Comparison of ENCODE assay signal across 10 cellular contexts in genomic region chr11:113314065-113314388, GRCh38. TPM values are rescaled to one million over a fixed set of nuclear protein-coding genes. Genes with fewer than 3 reads are reported as not detected.
DNase-seq lines count a peak whose midpoint lies in the region; ATAC-seq, FAIRE-seq and TF ChIP-seq lines count a peak whose summit lies in the region.
"Had no signal": no experiment of that assay in that cellular context is flagged by ENCODE, and none has a peak within 500 bp of the region (broad histone marks: within the 10 kb centered on the region; RNA-seq: fewer than 3 reads in every experiment).

No MANE protein-coding gene starts in this region.

- FAIRE-seq in kidney (lab: Jason Lieb, UNC): no peak
- FAIRE-seq: A204.1, endometrium had no signal

- peak overlapping the region; percentile 34 for H3K27ac Mint-ChIP-seq in T-helper 1 cell treated with Interleukin-12 subunit alpha and Interleukin-12 subunit beta and Interleukin-4 antibody, amounts not matched to agents 30 μg/mL and 1 μg/mL, for 36 hours
- peak overlapping the region; percentile 72 for H3K27ac Mint-ChIP-seq in activated naive CD8-positive, alpha-beta T cell treated with anti-CD3 and anti-CD28 coated beads, Interleukin-2, amount 10 ng/mL, durations not matched to agents 7 days and 5 days

- H3K36me3 ChIP-seq in kidney (ENCODE audit: control insufficient read depth in 1 of 2, insufficient read depth in 2 of 2, low read length in 2 of 2) (no peaks in the 10 kb centered on the region), subcutaneous abdominal adipose tissue (ENCODE audit: control insufficient read depth in 5 of 5, insufficient read depth in 5 of 5, low read length in 5 of 5) (peaks cover 0 to 5% (median 3%) of the 10 kb centered on the region in 5 donors)

- H3K4me1 Mint-ChIP-seq in T-helper 1 cell treated with Interleukin-12 subunit alpha and Interleukin-12 subunit beta and Interleukin-4 antibody, amounts not matched to agents 30 μg/mL and 1 μg/mL, for 36 hours (ENCODE audit: low read depth): peaks cover 12% of the 10 kb centered on the region
- H3K4me1 Mint-ChIP-seq in activated naive CD8-positive, alpha-beta T cell treated with anti-CD3 and anti-CD28 coated beads, Interleukin-2, amount 10 ng/mL, durations not matched to agents 7 days and 5 days: peaks cover 12% of the 10 kb centered on the region

- peaks cover 0 to 5% of the 10 kb centered on the region in 2 donors for H3K4me1 ChIP-seq in kidney (ENCODE audit: control insufficient read depth in 1 of 2, insufficient read depth in 1 of 2, low read depth in 1 of 2, low read length in 2 of 2)
- H3K4me1 ChIP-seq in subcutaneous abdominal adipose tissue (ENCODE audit: control insufficient read depth in 5 of 5, insufficient read depth in 5 of 5, low read length in 5 of 5): peaks cover 0 to 22% (median 16%) of the 10 kb centered on the region in 5 donors

- intact Hi-C loops in kidney (cut with DNase I): no loop called here

- no peaks in the 10 kb centered on the region for H3K9me3 ChIP-seq in kidney (ENCODE audit: control insufficient read depth in 1 of 2, low read length in 2 of 2)
- H3K9me3 ChIP-seq in subcutaneous abdominal adipose tissue (ENCODE audit: control insufficient read depth in 5 of 5, low read length in 5 of 5): no peaks in the 10 kb centered on the region

- no peak for ATAC-seq in activated naive CD8-positive, alpha-beta T cell treated with anti-CD3 and anti-CD28 coated beads, Interleukin-2, amount 10 ng/mL, durations not matched to agents 7 days and 5 days (ENCODE audit: low read depth)
- ATAC-seq in HG03108 (IDR thresholded peaks at IDR 0.05; ENCODE audit: unreplicated experiment): no peak

- peaks cover 5% of the 10 kb centered on the region for H3K36me3 Mint-ChIP-seq in T-helper 1 cell treated with Interleukin-12 subunit alpha and Interleukin-12 subunit beta and Interleukin-4 antibody, amounts not matched to agents 30 μg/mL and 1 μg/mL, for 36 hours (ENCODE audit: low read depth)
- H3K36me3 Mint-ChIP-seq in activated naive CD8-positive, alpha-beta T cell treated with anti-CD3 and anti-CD28 coated beads, Interleukin-2, amount 10 ng/mL, durations not matched to agents 7 days and 5 days: peaks cover 18% of the 10 kb centered on the region

- POLR2A ChIA-PET in activated naive CD8-positive, alpha-beta T cell treated with anti-CD3 and anti-CD28 coated beads, Interleukin-2, amount 10 ng/mL, durations not matched to agents 7 days and 5 days (lab: Charles Lee): interaction anchor here (0.6 kb wide), 1 partner anchor 1465 kb away, joined by 4 read pairs; no protein-coding TSS in a partner anchor

- no peaks in the 10 kb centered on the region for H3K9me3 Mint-ChIP-seq in T-helper 1 cell treated with Interleukin-12 subunit alpha and Interleukin-12 subunit beta and Interleukin-4 antibody, amounts not matched to agents 30 μg/mL and 1 μg/mL, for 36 hours
- H3K9me3 Mint-ChIP-seq in activated naive CD8-positive, alpha-beta T cell treated with anti-CD3 and anti-CD28 coated beads, Interleukin-2, amount 10 ng/mL, durations not matched to agents 7 days and 5 days: no peaks in the 10 kb centered on the region

- H3K4me3 ChIP-seq in kidney (ENCODE audit: low read length in 2 of 2) (peak overlapping the region; percentile 11 to 83), subcutaneous abdominal adipose tissue (ENCODE audit: low read depth in 1 of 5, low read length in 5 of 5) (peak overlapping the region; percentile 44 to 88 (median 76))

- H3K27ac ChIP-seq in kidney (ENCODE audit: low read depth in 2 of 2, low read length in 2 of 2) (no peak overlapping the region), subcutaneous abdominal adipose tissue (ENCODE audit: low read depth, low read length) (peak overlapping the region; percentile 13)

- no peaks in the 10 kb centered on the region for H3K27me3 ChIP-seq in subcutaneous abdominal adipose tissue (ENCODE audit: control insufficient read depth in 5 of 5, insufficient read depth in 4 of 5, low read length in 5 of 5)

- peak overlapping the region; percentile 74 for H3K4me3 Mint-ChIP-seq in T-helper 1 cell treated with Interleukin-12 subunit alpha and Interleukin-12 subunit beta and Interleukin-4 antibody, amounts not matched to agents 30 μg/mL and 1 μg/mL, for 36 hours
- peak overlapping the region; percentile 77 for H3K4me3 Mint-ChIP-seq in activated naive CD8-positive, alpha-beta T cell treated with anti-CD3 and anti-CD28 coated beads, Interleukin-2, amount 10 ng/mL, durations not matched to agents 7 days and 5 days

- DNase-seq in T-helper 1 cell (no peak), kidney (no peak), NCI-H2227 (lab: John Stamatoyannopoulos, UW; ENCODE audit: unreplicated experiment) (no peak), globus pallidus (ENCODE audit: low spot score) (no peak)
- DNase-seq in activated naive CD8-positive, alpha-beta T cell treated with anti-CD3 and anti-CD28 coated beads, Interleukin-2, amount 10 ng/mL, durations not matched to agents 7 days and 5 days: no peak

- H3K9ac ChIP-seq in kidney (ENCODE audit: low read length in 2 of 2) (no peak overlapping the region), subcutaneous abdominal adipose tissue (ENCODE audit: low read length in 5 of 5) (peak overlapping the region in 4 of 5 donors; percentile 38 to 68 (median 60))

- no peak for TF ChIP-seq CTCF in kidney (IDR thresholded peaks at IDR 0.05; ENCODE audit: borderline replicate concordance, extremely low read depth, insufficient read depth)

- H3K27me3 Mint-ChIP-seq in T-helper 1 cell treated with Interleukin-12 subunit alpha and Interleukin-12 subunit beta and Interleukin-4 antibody, amounts not matched to agents 30 μg/mL and 1 μg/mL, for 36 hours (ENCODE audit: low read depth): no peaks in the 10 kb centered on the region
- H3K27me3 Mint-ChIP-seq in activated naive CD8-positive, alpha-beta T cell treated with anti-CD3 and anti-CD28 coated beads, Interleukin-2, amount 10 ng/mL, durations not matched to agents 7 days and 5 days: no peaks in the 10 kb centered on the region

RNA-seq across cellular contexts. Expression of gene TTC12, which starts 0.4 kb away (rescaled TPM):
- 10 to 100 TPM; 37.4 to 45.6 TPM for total RNA-seq in activated naive CD8-positive, alpha-beta T cell treated with anti-CD3 and anti-CD28 coated beads, Interleukin-2, amount 10 ng/mL, durations not matched to agents 7 days and 5 days
- 34.4 TPM for total RNA-seq in kidney
- polyA plus RNA-seq in kidney (ENCODE audit: insufficient read depth, low read depth, low replicate concordance): 16.7 TPM

Comparison
In these comparisons a context has a peak if more than half of its experiments do, and no peak if none do; other contexts are left out.
1. H3K9ac ChIP-seq: peak in subcutaneous abdominal adipose tissue (4 of 5); none in kidney (0 of 2).